ENCODE assay signal across 17 cellular contexts in the genomic region with DNA sequence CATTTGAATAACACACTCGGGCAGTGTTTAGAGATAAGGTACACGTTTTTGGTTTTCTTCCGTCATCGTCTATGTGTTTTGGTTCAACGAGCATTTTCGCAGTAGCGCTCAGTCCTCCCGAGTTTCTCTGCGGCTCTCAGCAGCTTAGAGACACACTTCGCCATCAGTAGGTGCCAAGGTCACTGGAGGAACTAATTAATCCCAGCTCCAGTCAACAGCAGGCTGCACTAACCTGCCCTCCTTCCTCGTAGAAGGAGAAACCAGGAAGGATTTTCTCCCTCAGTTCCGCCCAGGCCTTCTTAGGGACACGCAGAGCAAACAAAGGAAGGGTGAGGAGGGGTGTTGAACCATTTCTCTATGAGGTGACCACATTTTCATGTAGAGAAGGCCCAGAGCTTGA. TPM values are rescaled to one million over a fixed set of nuclear protein-coding genes. Genes with fewer than 3 reads are reported as not detected.
DNase-seq lines count a peak whose midpoint lies in the region; ATAC-seq and TF ChIP-seq lines count a peak whose summit lies in the region.
"Had no signal": no experiment of that assay in that cellular context is flagged by ENCODE, and none has a peak within 500 bp of the region (broad histone marks: within the 10 kb centered on the region; RNA-seq: fewer than 3 reads in every experiment).

No MANE protein-coding gene starts in this region.

- CTCF ChIA-PET in IMR-90 (lab: Yijun Ruan, JAX) (no interaction called here), RWPE1 (lab: Yijun Ruan, JAX) (interaction anchor here (0.6 kb wide), 1 partner anchor 1716 kb away, joined by 4 read pairs; no protein-coding TSS in a partner anchor)

- no peaks in the 10 kb centered on the region for H3K9me3 ChIP-seq in IMR-90 (ENCODE audit: control insufficient read depth, insufficient read depth, low read length)
- no peaks in the 10 kb centered on the region for H3K9me3 ChIP-seq in colonic mucosa

- TF ChIP-seq RAD21 in IMR-90 (IDR thresholded peaks at IDR 0.05; ENCODE audit: low read length), result no peak

- H3K27ac Mint-ChIP-seq in activated T-helper 1 cell treated with anti-CD3 and anti-CD28 coated beads, Interleukin-12 subunit alpha, Interleukin-12 subunit beta, Interleukin-2, Interleukin-4 antibody, amounts not matched to agents 30 ng/mL and 10 ng/mL and 1 ng/mL, durations not matched to agents 14 hours and 24 hours and 36 hours, result no peak overlapping the region
- H3K27ac Mint-ChIP-seq: WTC11 had no signal

- H2BK15ac ChIP-seq in IMR-90 (ENCODE audit: low read depth, low read length), result no peak overlapping the region

- H3K23ac ChIP-seq in IMR-90 (ENCODE audit: low read depth, low read length), result peak overlapping the region; percentile 20; the same call in 1 of the 2 replicates

- H3K4me3 ChIP-seq in IMR-90 (ENCODE audit: insufficient read depth, low read depth, low read length) (no peak overlapping the region), colonic mucosa (peak overlapping the region; percentile 10), rectal smooth muscle tissue (ENCODE audit: low read length) (peak overlapping the region; percentile 25)
- H3K4me3 ChIP-seq: GM12878, GM23248 had no signal

- H4K91ac ChIP-seq in IMR-90 (ENCODE audit: insufficient read depth, low read depth, low read length), result no peak overlapping the region

- H3K9ac ChIP-seq in IMR-90 (ENCODE audit: low read depth, low read length) (no peak overlapping the region), colonic mucosa (ENCODE audit: low read depth in 2 of 2, low read length in 2 of 2) (peak overlapping the region in 1 of 2 donors; percentile 63), rectal smooth muscle tissue (ENCODE audit: low read length) (no peak overlapping the region)

- H3K27me3 Mint-ChIP-seq in activated T-helper 1 cell treated with anti-CD3 and anti-CD28 coated beads, Interleukin-12 subunit alpha, Interleukin-12 subunit beta, Interleukin-2, Interleukin-4 antibody, amounts not matched to agents 30 ng/mL and 10 ng/mL and 1 ng/mL, durations not matched to agents 14 hours and 24 hours and 36 hours (ENCODE audit: insufficient read depth), result peaks cover 2% of the 10 kb centered on the region

- WGBS in IMR-90 (ENCODE audit: extremely low coverage in 2 of 2, insufficient read length in 1 of 2), 2 experiments, result no CpG with 5 or more reads among the region's 13 CpGs

- TF ChIP-seq POLR2A in IMR-90 (IDR thresholded peaks at IDR 0.05; ENCODE audit: low read depth, low read length), result no peak
- no peak for TF ChIP-seq POLR2A in erythroblast (IDR thresholded peaks at IDR 0.05; ENCODE audit: low read length)

- H3K4me1 ChIP-seq in IMR-90 (ENCODE audit: control insufficient read depth, insufficient read depth, low read length) (peaks cover 29% of the 10 kb centered on the region), colonic mucosa (peaks cover 7% of the 10 kb centered on the region), rectal smooth muscle tissue (ENCODE audit: control insufficient read depth, insufficient read depth, low read length) (peaks cover 35% of the 10 kb centered on the region)

- dilution Hi-C loops in IMR-90 (cut with HindIII; ENCODE audit: low sequenced_read_pairs, unreplicated experiment), result no loop called here

- no peak overlapping the region for H3K4me2 ChIP-seq in IMR-90 (ENCODE audit: low read depth, low read length)

- H3K9me3 Mint-ChIP-seq in activated T-helper 1 cell treated with anti-CD3 and anti-CD28 coated beads, Interleukin-12 subunit alpha, Interleukin-12 subunit beta, Interleukin-2, Interleukin-4 antibody, amounts not matched to agents 30 ng/mL and 10 ng/mL and 1 ng/mL, durations not matched to agents 14 hours and 24 hours and 36 hours, result no peaks in the 10 kb centered on the region
- H3K9me3 Mint-ChIP-seq: WTC11 had no signal

- H3K36me3 ChIP-seq in IMR-90 (ENCODE audit: control insufficient read depth, insufficient read depth, low read length) (peaks cover 14% of the 10 kb centered on the region), colonic mucosa (no peaks in the 10 kb centered on the region), rectal smooth muscle tissue (ENCODE audit: control insufficient read depth, insufficient read depth, low read length) (peaks cover 4% of the 10 kb centered on the region)

- H4K5ac ChIP-seq in IMR-90 (ENCODE audit: low read depth, low read length), result no peak overlapping the region

- peaks cover 22% of the 10 kb centered on the region for H3K4me1 Mint-ChIP-seq in activated T-helper 1 cell treated with anti-CD3 and anti-CD28 coated beads, Interleukin-12 subunit alpha, Interleukin-12 subunit beta, Interleukin-2, Interleukin-4 antibody, amounts not matched to agents 30 ng/mL and 10 ng/mL and 1 ng/mL, durations not matched to agents 14 hours and 24 hours and 36 hours (ENCODE audit: low read depth)

- peaks cover 40 to 93% of the 10 kb centered on the region in 2 experiments for H3K79me1 ChIP-seq in IMR-90 (ENCODE audit: low read depth in 1 of 2, low read length in 2 of 2)

- no peak overlapping the region for H3K4me3 Mint-ChIP-seq in activated T-helper 1 cell treated with anti-CD3 and anti-CD28 coated beads, Interleukin-12 subunit alpha, Interleukin-12 subunit beta, Interleukin-2, Interleukin-4 antibody, amounts not matched to agents 30 ng/mL and 10 ng/mL and 1 ng/mL, durations not matched to agents 14 hours and 24 hours and 36 hours
- H3K4me3 Mint-ChIP-seq: WTC11 had no signal

- 0 out of 2 replicates have a peak overlapping the region, but pooled peaks have one; percentile 43 for H2BK120ac ChIP-seq in IMR-90 (ENCODE audit: low read depth, low read length)

- intact Hi-C loops in IMR-90 (cut with micrococcal nuclease), result no loop called here
- intact Hi-C loops in colonic mucosa (cut with DNase I), result no loop called here
- intact Hi-C loops in left colon (cut with DNase I, micrococcal nuclease), result no loop called here
- intact Hi-C loops in activated T-helper 1 cell treated with anti-CD3 and anti-CD28 coated beads, Interleukin-12 subunit alpha, Interleukin-12 subunit beta, Interleukin-2, Interleukin-4 antibody, amounts not matched to agents 30 ng/mL and 10 ng/mL and 1 ng/mL, durations not matched to agents 14 hours and 24 hours and 36 hours (cut with micrococcal nuclease), result no loop called here

- H3K4ac ChIP-seq in IMR-90 (ENCODE audit: low read depth, low read length), result peak overlapping the region; percentile 16; the same call in 1 of the 2 replicates

- BruUV-seq in IMR-90 (replicated peaks; lab: Mats Ljungman, UMichigan), result no TSS peak

- peaks cover 90% of the 10 kb centered on the region for H4K20me1 ChIP-seq in IMR-90 (ENCODE audit: insufficient read depth, low read length)

- POLR2A ChIA-PET in IMR-90 (lab: Charles Lee; ENCODE audit: unreplicated experiment), result no interaction called here
- POLR2A ChIA-PET in RWPE1 (lab: Yijun Ruan, JAX; ENCODE audit: low non-redundant PET), result no interaction called here

- H3K14ac ChIP-seq in IMR-90 (replicated peaks; ENCODE audit: low read depth, low read length), result no peak overlapping the region

- peak overlapping the region; percentile 2 for H2AK9ac ChIP-seq in IMR-90 (replicated peaks; ENCODE audit: low read depth, low read length, poor library complexity)

- ATAC-seq in IMR-90 (ENCODE audit: low read depth), result no peak
- peak; percentile 88 for ATAC-seq in left colon
- ATAC-seq in HG03139 (IDR thresholded peaks at IDR 0.05; ENCODE audit: unreplicated experiment), result no peak
- ATAC-seq: GM12878, WTC11 had no signal

- no peaks in the 10 kb centered on the region for H3K27me3 ChIP-seq in IMR-90 (ENCODE audit: control insufficient read depth, insufficient read depth, low read length)
- no peaks in the 10 kb centered on the region for H3K27me3 ChIP-seq in colonic mucosa
- H3K27me3 ChIP-seq in rectal smooth muscle tissue (ENCODE audit: control insufficient read depth, insufficient read depth, low read length), result no peaks in the 10 kb centered on the region

- no peak overlapping the region for H3K18ac ChIP-seq in IMR-90 (ENCODE audit: low read depth, low read length)

- no peak overlapping the region for H3K56ac ChIP-seq in IMR-90 (ENCODE audit: extremely low read depth, insufficient read depth, low read length)

- DNase-seq in IMR-90 (no peak), colonic mucosa (peak; percentile 84), left colon (peak; percentile 60 to 87), erythroblast (lab: John Stamatoyannopoulos, UW) (no peak), RWPE1 (ENCODE audit: low spot score) (no peak)
- no peak for DNase-seq in activated T-helper 1 cell treated with anti-CD3 and anti-CD28 coated beads, Interleukin-12 subunit alpha, Interleukin-12 subunit beta, Interleukin-2, Interleukin-4 antibody, amounts not matched to agents 30 ng/mL and 10 ng/mL and 1 ng/mL, durations not matched to agents 14 hours and 24 hours and 36 hours (ENCODE audit: low spot score)
- DNase-seq: activated CD8-positive, alpha-beta memory T cell treated with anti-CD3 and anti-CD28 coated beads for 24 hours; activated effector memory CD4-positive, alpha-beta T cell treated with anti-CD3 and anti-CD28 coated beads, Interleukin-2, amount 50 U/mL, for 16 hours; dermis blood vessel endothelial cell; GM23248; NCI-H1694; NCI-H524; stimulated activated naive CD4-positive, alpha-beta T cell treated with Interleukin-2 at 50 U/mL for 16 hours had no signal

- H3K36me3 Mint-ChIP-seq in activated T-helper 1 cell treated with anti-CD3 and anti-CD28 coated beads, Interleukin-12 subunit alpha, Interleukin-12 subunit beta, Interleukin-2, Interleukin-4 antibody, amounts not matched to agents 30 ng/mL and 10 ng/mL and 1 ng/mL, durations not matched to agents 14 hours and 24 hours and 36 hours (ENCODE audit: low read depth), result peaks cover 10% of the 10 kb centered on the region
- H3K36me3 Mint-ChIP-seq: WTC11 had no signal

- TF ChIP-seq CTCF in IMR-90 (conservative IDR thresholded peaks at IDR 0.05; ENCODE audit: low read depth, low read length), result no peak
- TF ChIP-seq CTCF in colonic mucosa (IDR thresholded peaks at IDR 0.05), result no peak
- TF ChIP-seq CTCF in RWPE1 (conservative IDR thresholded peaks at IDR 0.05; ENCODE audit: low read depth), result no peak

- peaks cover 45% of the 10 kb centered on the region for H3K9me1 ChIP-seq in IMR-90 (ENCODE audit: insufficient read depth, low read length)

- no peak overlapping the region for H2AFZ ChIP-seq in IMR-90 (replicated peaks; ENCODE audit: low read length, poor library complexity)

- H4K8ac ChIP-seq in IMR-90 (ENCODE audit: low read depth in 2 of 2, low read length in 2 of 2), result 0 out of 4 replicates have a peak overlapping the region, but pooled peaks of 1 of the 2 experiments have one; percentile 21

- in situ Hi-C loops in IMR-90 (cut with MboI; ENCODE audit: low sequenced_read_pairs), result loop anchor here (10.0 kb wide), 1 partner anchor 110 kb away; no protein-coding TSS in a partner anchor

- H2AK5ac ChIP-seq in IMR-90 (ENCODE audit: low read depth, low read length), result no peak overlapping the region

- no peak overlapping the region for H3K27ac ChIP-seq in IMR-90 (ENCODE audit: insufficient read depth, low read length)
- peak overlapping the region; percentile 81 for H3K27ac ChIP-seq in colonic mucosa
- peak overlapping the region; percentile 72 for H3K27ac ChIP-seq in rectal smooth muscle tissue (ENCODE audit: low read depth, low read length)
- no peak overlapping the region for H3K27ac ChIP-seq in RWPE1
- H3K27ac ChIP-seq: GM23248 had no signal

- H2BK5ac ChIP-seq in IMR-90 (ENCODE audit: low read depth, low read length, poor library complexity, severe bottlenecking), result no peak overlapping the region

- H2BK20ac ChIP-seq in IMR-90 (ENCODE audit: low read depth, low read length), result no peak overlapping the region; the same call in 1 of the 2 replicates

RNA-seq across cellular contexts. Expression of a gene that starts 12.6 kb away (rescaled TPM):
- total RNA-seq in IMR-90 (2012; rRNA removed), result 103 and 126 TPM in 2 replicates
- polyA plus RNA-seq in IMR-90 (2012; rRNA removed), result 24.8 and 26.9 TPM in 2 replicates
- 8.1 and 11.6 TPM in 2 replicates for polyA plus RNA-seq in IMR-90 (2012; cell fraction: cytosol; rRNA removed)
- polyA plus RNA-seq in IMR-90 (2012; cell fraction: nucleus; rRNA removed; ENCODE audit: low replicate concordance), result 9.4 and 35.9 TPM in 2 replicates
- 10 to 100 TPM; 28.2 to 61.8 TPM for total RNA-seq in colonic mucosa
- total RNA-seq in left colon, result 10 to 100 TPM; 31.4 to 50.1 TPM
- total RNA-seq in activated T-helper 1 cell treated with anti-CD3 and anti-CD28 coated beads, Interleukin-12 subunit alpha, Interleukin-12 subunit beta, Interleukin-2, Interleukin-4 antibody, amounts not matched to agents 30 ng/mL and 10 ng/mL and 1 ng/mL, durations not matched to agents 14 hours and 24 hours and 36 hours, result 20.7 and 24.2 TPM in 2 replicates

Comparison
In these comparisons a context has a peak if more than half of its experiments do, and no peak if none do; other contexts are left out.
1. DNase-seq: peak in colonic mucosa (single experiment) and left colon (2 of 2); none in IMR-90 (single experiment), activated T-helper 1 cell treated with anti-CD3 and anti-CD28 coated beads, Interleukin-12 subunit alpha, Interleukin-12 subunit beta, Interleukin-2, Interleukin-4 antibody, amounts not matched to agents 30 ng/mL and 10 ng/mL and 1 ng/mL, durations not matched to agents 14 hours and 24 hours and 36 hours (single experiment), erythroblast (0 of 2) and RWPE1 (single experiment).
2. H3K27ac ChIP-seq: peak in colonic mucosa (single experiment) and rectal smooth muscle tissue (single experiment); none in IMR-90 (single experiment) and RWPE1 (single experiment).